ENCODE assay signal across 8 cellular contexts in genomic region chr20:57397693-57398108, GRCh38. TPM values are rescaled to one million over a fixed set of nuclear protein-coding genes. Genes with fewer than 3 reads are reported as not detected.
A peak's percentile ranks its signal among the peaks of the same experiment; 100 is the strongest.
DNase-seq lines count a peak whose midpoint lies in the region; ATAC-seq and TF ChIP-seq lines count a peak whose summit lies in the region.

No MANE protein-coding gene starts in this region.

- peak overlapping the region in 9 of 10 experiments; percentile 35 to 100 (median 93); a peak in 18 of 20 replicates for H3K4me3 ChIP-seq in BLaER1 treated with 17β-estradiol and CSF1 and Interleukin-3, amounts not matched to agents 10 nM and 100 nM
- H3K4me3 ChIP-seq in GM23338 (no peak overlapping the region), esophagus squamous epithelium (peak overlapping the region in 2 of 4 donors; percentile 18 to 37)

- no peaks in the 10 kb centered on the region for H3K9me3 Mint-ChIP-seq in GM23338

- no peaks in the 10 kb centered on the region for H3F3A ChIP-seq in GM23338 (replicated peaks; ENCODE audit: low read depth)

- no peak for ATAC-seq in GM23338
- ATAC-seq in activated CD4-positive, CD25-positive, alpha-beta regulatory T cell treated with anti-CD3 and anti-CD28 coated beads, Interleukin-2, amount 50 U/mL, for 24 hours, result peak; percentile 11 to 18
- no peak for ATAC-seq in HG02588 (IDR thresholded peaks at IDR 0.05; ENCODE audit: unreplicated experiment)

- H3K79me2 ChIP-seq in GM23338 (replicated peaks; ENCODE audit: insufficient read depth), result peaks cover 91% of the 10 kb centered on the region

- H3K27me3 Mint-ChIP-seq in GM23338 (ENCODE audit: insufficient read depth, low read depth, poor library complexity), result peaks cover 7% of the 10 kb centered on the region

- DNase-seq in GM23338 (ENCODE audit: low spot score) (no peak), esophagus squamous epithelium (lab: John Stamatoyannopoulos, UW) (no peak), EL (no peak), foreskin melanocyte (no peak)
- peak; percentile 40 for DNase-seq in stimulated activated CD8-positive, alpha-beta memory T cell treated with anti-CD3 and anti-CD28 coated beads, Interleukin-12 subunit alpha, Interleukin-12 subunit beta, amount 100 ng/mL, for 1 hour (ENCODE audit: low read depth)

- peaks cover 93 to 99% (median 97%) of the 10 kb centered on the region in 10 experiments for H3K4me1 ChIP-seq in BLaER1 treated with 17β-estradiol and CSF1 and Interleukin-3, amounts not matched to agents 10 nM and 100 nM
- H3K4me1 ChIP-seq in GM23338 (ENCODE audit: insufficient read depth) (no peaks in the 10 kb centered on the region; the same call in 1 of the 2 replicates), esophagus squamous epithelium (peaks cover 51 to 98% (median 78%) of the 10 kb centered on the region in 3 donors)

- intact Hi-C loops in esophagus squamous epithelium (cut with DNase I), result no loop called here

- peaks cover 34% of the 10 kb centered on the region for H3K4me1 Mint-ChIP-seq in GM23338

- peak overlapping the region in 10 of 11 experiments; percentile 54 to 98 (median 94); a peak in 21 of 22 replicates for H3K27ac ChIP-seq in BLaER1 treated with 17β-estradiol and CSF1 and Interleukin-3, amounts not matched to agents 10 nM and 100 nM
- H3K27ac ChIP-seq in GM23338 (ENCODE audit: low read depth) (no peak overlapping the region), esophagus squamous epithelium (peak overlapping the region; percentile 43 to 92 (median 82))

- 50 to 59% methylated on average over 13 of the region's 13 CpGs for WGBS in esophagus squamous epithelium, 2 donors

- TF ChIP-seq CTCF in GM23338 (conservative IDR thresholded peaks at IDR 0.05; ENCODE audit: low read depth in 2 of 2) (no peak), esophagus squamous epithelium (IDR thresholded peaks at IDR 0.05) (no peak)

- peak overlapping the region; percentile 24; the same call in 1 of the 2 replicates for H3K27ac Mint-ChIP-seq in GM23338

- no peaks in the 10 kb centered on the region for H3K9me2 ChIP-seq in GM23338 (ENCODE audit: insufficient read depth)

- H2AFZ ChIP-seq in GM23338, result no peak overlapping the region

- peaks cover 72% of the 10 kb centered on the region for H3K36me3 Mint-ChIP-seq in GM23338 (ENCODE audit: low read depth)

- peak overlapping the region; percentile 95 to 100 (median 99) for H3K4me2 ChIP-seq in BLaER1 treated with 17β-estradiol and CSF1 and Interleukin-3, amounts not matched to agents 10 nM and 100 nM
- H3K4me2 ChIP-seq in GM23338, result no peak overlapping the region

- no peak for TF ChIP-seq POLR2A in esophagus squamous epithelium (IDR thresholded peaks at IDR 0.05)

- H3K9me3 ChIP-seq in BLaER1 treated with 17β-estradiol and CSF1 and Interleukin-3, amounts not matched to agents 10 nM and 100 nM (replicated peaks in 1 of 11), result peaks cover 0 to 8% (median 0%) of the 10 kb centered on the region in 11 experiments; a peak in 6 of 22 replicates
- H3K9me3 ChIP-seq in esophagus squamous epithelium, result no peaks in the 10 kb centered on the region

- peak overlapping the region; percentile 86 to 100 (median 98); a peak in 20 of 22 replicates for H3K9ac ChIP-seq in BLaER1 treated with 17β-estradiol and CSF1 and Interleukin-3, amounts not matched to agents 10 nM and 100 nM

- peaks cover 100% of the 10 kb centered on the region in 11 experiments for H4K20me1 ChIP-seq in BLaER1 treated with 17β-estradiol and CSF1 and Interleukin-3, amounts not matched to agents 10 nM and 100 nM
- peaks cover 23% of the 10 kb centered on the region for H4K20me1 ChIP-seq in GM23338 (replicated peaks; ENCODE audit: insufficient read depth)

- H3K4me3 Mint-ChIP-seq in GM23338, result no peak overlapping the region

- H3K36me3 ChIP-seq in BLaER1 treated with 17β-estradiol and CSF1 and Interleukin-3, amounts not matched to agents 10 nM and 100 nM, result peaks cover 70 to 100% (median 99%) of the 10 kb centered on the region in 11 experiments
- peaks cover 11% of the 10 kb centered on the region; the same call in 1 of the 2 replicates for H3K36me3 ChIP-seq in GM23338 (ENCODE audit: insufficient read depth)
- peaks cover 0 to 65% (median 4%) of the 10 kb centered on the region in 3 donors for H3K36me3 ChIP-seq in esophagus squamous epithelium

- H3K27me3 ChIP-seq in BLaER1 treated with 17β-estradiol and CSF1 and Interleukin-3, amounts not matched to agents 10 nM and 100 nM, result no peaks in the 10 kb centered on the region
- H3K27me3 ChIP-seq in GM23338 (ENCODE audit: insufficient read depth) (no peaks in the 10 kb centered on the region), esophagus squamous epithelium (no peaks in the 10 kb centered on the region)

TF ChIP-seq in GM23338, 12 proteins besides CTCF, POLR2A, EP300 and RAD21:
- TF ChIP-seq ZNF331 (CRISPR knock-in tag; IDR thresholded peaks at IDR 0.05; ENCODE audit: low read depth), result no peak
- no peak for TF ChIP-seq ZNF114 (CRISPR knock-in tag; IDR thresholded peaks at IDR 0.05)

RNA-seq across cellular contexts. Expression of gene RBM38, which starts 6.5 kb away (rescaled TPM):
- 77.6 and 80.5 TPM in 2 replicates for total RNA-seq in GM23338 (2014; rRNA removed; shearing (Covaris generic))
- polyA plus RNA-seq in GM23338 (2016; fragmentation: Nextera tagmentation; extraction: Ambion mirVana), result 22.9 and 32.6 TPM in 2 replicates
- 10 to 100 TPM in 3 of 4 donors, 1 to 10 TPM in 1; 9.1 to 21.0 (median 13.3) TPM for total RNA-seq in esophagus squamous epithelium

RNA-seq across cellular contexts. Expression of gene RAE1, which starts 46.6 kb away (rescaled TPM):
- 43.3 and 59.7 TPM in 2 replicates for total RNA-seq in GM23338 (2014; rRNA removed; shearing (Covaris generic))
- polyA plus RNA-seq in GM23338 (2016; fragmentation: Nextera tagmentation; extraction: Ambion mirVana), result 33.0 and 35.4 TPM in 2 replicates
- total RNA-seq in esophagus squamous epithelium, result 10 to 100 TPM; 24.4 to 42.7 (median 28.3) TPM

Comparison
In these comparisons a context has a peak if more than half of its experiments do, and no peak if none do; other contexts are left out.
1. ATAC-seq: peak in activated CD4-positive, CD25-positive, alpha-beta regulatory T cell treated with anti-CD3 and anti-CD28 coated beads, Interleukin-2, amount 50 U/mL, for 24 hours (2 of 2); none in GM23338 (single experiment) and HG02588 (single experiment).